Comparison of ENCODE assay signal across 12 cellular contexts in the genomic region with DNA sequence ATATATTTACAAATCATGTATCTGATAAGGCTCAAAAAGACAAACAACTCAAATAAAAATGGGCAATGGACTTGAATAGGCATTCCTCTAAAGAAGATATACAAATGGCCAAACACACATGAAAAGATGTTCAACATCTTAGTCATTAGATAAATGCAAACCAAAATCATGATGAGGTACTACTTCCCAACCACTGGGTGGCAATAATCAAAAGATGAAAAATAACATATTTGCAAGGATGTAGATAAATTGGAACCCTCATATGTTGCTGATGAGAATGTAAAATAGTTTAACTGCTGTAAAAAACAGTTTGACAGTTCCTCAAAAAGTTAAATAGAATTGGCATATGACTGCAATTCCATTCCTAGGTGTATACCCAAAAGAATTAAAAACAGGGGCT.
DNase-seq lines count a peak whose midpoint lies in the region; ATAC-seq and TF ChIP-seq lines count a peak whose summit lies in the region.
"Had no signal": no experiment of that assay in that cellular context is flagged by ENCODE, and none has a peak within 500 bp of the region (broad histone marks: within the 10 kb centered on the region; RNA-seq: fewer than 3 reads in every experiment).

No MANE protein-coding gene starts in this region.

- no peaks in the 10 kb centered on the region for H3K79me2 ChIP-seq in hepatocyte

- no peak overlapping the region for H3K9ac ChIP-seq in liver (ENCODE audit: low read depth in 1 of 2, low read length in 2 of 2)
- H3K9ac ChIP-seq: KMS-11 had no signal

- DNase-seq in DMS53 treated with DMSO at 0.1 percent for 48 hours (lab: John Stamatoyannopoulos, UW; ENCODE audit: unreplicated experiment), result peak; percentile 11
- DNase-seq in LHCN-M2 (ENCODE audit: low read depth), result peak; percentile 43
- no peak for DNase-seq in astrocyte of the spinal cord (ENCODE audit: low read depth, low spot score)
- DNase-seq in epidermal melanocyte (ENCODE audit: insufficient read length, low spot score), result no peak
- no peak for DNase-seq in islet precursor cell
- no peak for DNase-seq in hepatocyte (ENCODE audit: low spot score)
- DNase-seq: activated CD8-positive, alpha-beta memory T cell treated with anti-CD3 and anti-CD28 coated beads for 24 hours; activated naive CD8-positive, alpha-beta T cell treated with anti-CD3 and anti-CD28 coated beads, Interleukin-2, amount 10 ng/mL, durations not matched to agents 7 days and 5 days; NCI-H524 treated with DMSO at 0.1 percent for 48 hours had no signal

- H3K4me3 ChIP-seq in astrocyte of the spinal cord (ENCODE audit: low read depth, low read length) (no peak overlapping the region), liver (ENCODE audit: low read depth in 1 of 3, low read length in 3 of 3) (no peak overlapping the region), hepatocyte (no peak overlapping the region)

- TF ChIP-seq CTCF in astrocyte of the spinal cord (IDR thresholded peaks at IDR 0.05; ENCODE audit: low read depth, low read length) (peak; percentile 19), liver (IDR thresholded peaks at IDR 0.05; ENCODE audit: low read depth, low read length, missing input control) (peak; percentile 13), hepatocyte (IDR thresholded peaks at IDR 0.05; ENCODE audit: poor library complexity) (no peak)

- TF ChIP-seq RAD21 in liver (IDR thresholded peaks at IDR 0.05), result peak; percentile 18 to 25

- no peaks in the 10 kb centered on the region for H4K20me1 ChIP-seq in hepatocyte (ENCODE audit: insufficient read depth, poor library complexity, severe bottlenecking)

- no peaks in the 10 kb centered on the region for H3K36me3 ChIP-seq in liver (ENCODE audit: control insufficient read depth in 4 of 4, insufficient read depth in 3 of 4, low read depth in 1 of 4, low read length in 3 of 4)
- no peaks in the 10 kb centered on the region for H3K36me3 ChIP-seq in hepatocyte (replicated peaks; ENCODE audit: insufficient read depth, low read depth)

- H3K27ac ChIP-seq in liver (ENCODE audit: low read depth in 1 of 2, low read length in 2 of 2) (no peak overlapping the region), hepatocyte (no peak overlapping the region)
- H3K27ac ChIP-seq: KMS-11 had no signal

- H3K9me3 ChIP-seq in liver (ENCODE audit: control insufficient read depth in 4 of 4, low read length in 3 of 4) (no peaks in the 10 kb centered on the region), hepatocyte (ENCODE audit: low read depth) (no peaks in the 10 kb centered on the region)

- no peaks in the 10 kb centered on the region for H3K27me3 ChIP-seq in liver (ENCODE audit: control insufficient read depth in 4 of 4, insufficient read depth in 4 of 4, low read length in 3 of 4)
- no peaks in the 10 kb centered on the region for H3K27me3 ChIP-seq in hepatocyte

- ATAC-seq in GM18498 (IDR thresholded peaks at IDR 0.05; ENCODE audit: unreplicated experiment), result no peak

- H3K4me2 ChIP-seq in hepatocyte, result no peak overlapping the region
- H3K4me2 ChIP-seq: KMS-11 had no signal

- in situ Hi-C loops in astrocyte of the spinal cord (cut with HindIII; ENCODE audit: low sequenced_read_pairs), result no loop called here

- no peaks in the 10 kb centered on the region for H3K9me2 ChIP-seq in hepatocyte (replicated peaks; ENCODE audit: insufficient read depth)

- no peak overlapping the region for H2AFZ ChIP-seq in hepatocyte

- H3K4me1 ChIP-seq in liver (ENCODE audit: control insufficient read depth in 4 of 4, insufficient read depth in 4 of 4, low read length in 3 of 4) (no peaks in the 10 kb centered on the region), hepatocyte (ENCODE audit: insufficient read depth) (peaks cover 5% of the 10 kb centered on the region)

TF ChIP-seq in liver, 16 proteins besides CTCF, POLR2A, EP300 and RAD21:
- TF ChIP-seq, protein P1, sequence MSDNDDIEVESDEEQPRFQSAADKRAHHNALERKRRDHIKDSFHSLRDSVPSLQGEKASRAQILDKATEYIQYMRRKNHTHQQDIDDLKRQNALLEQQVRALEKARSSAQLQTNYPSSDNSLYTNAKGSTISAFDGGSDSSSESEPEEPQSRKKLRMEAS (IDR thresholded peaks at IDR 0.05), result no peak
- TF ChIP-seq GABPA (IDR thresholded peaks at IDR 0.05 in 1 of 2, conservative IDR thresholded peaks at IDR 0.05 in 1 of 2) (no peak), SP1 (IDR thresholded peaks at IDR 0.05) (no peak), HNF4G (IDR thresholded peaks at IDR 0.05) (no peak), JUND (IDR thresholded peaks at IDR 0.05) (no peak), FOXA2 (IDR thresholded peaks at IDR 0.05) (no peak), HNF4A (conservative IDR thresholded peaks at IDR 0.05) (no peak), YY1 (IDR thresholded peaks at IDR 0.05) (no peak), RXRA (IDR thresholded peaks at IDR 0.05) (no peak)
- TF ChIP-seq, protein P2, sequence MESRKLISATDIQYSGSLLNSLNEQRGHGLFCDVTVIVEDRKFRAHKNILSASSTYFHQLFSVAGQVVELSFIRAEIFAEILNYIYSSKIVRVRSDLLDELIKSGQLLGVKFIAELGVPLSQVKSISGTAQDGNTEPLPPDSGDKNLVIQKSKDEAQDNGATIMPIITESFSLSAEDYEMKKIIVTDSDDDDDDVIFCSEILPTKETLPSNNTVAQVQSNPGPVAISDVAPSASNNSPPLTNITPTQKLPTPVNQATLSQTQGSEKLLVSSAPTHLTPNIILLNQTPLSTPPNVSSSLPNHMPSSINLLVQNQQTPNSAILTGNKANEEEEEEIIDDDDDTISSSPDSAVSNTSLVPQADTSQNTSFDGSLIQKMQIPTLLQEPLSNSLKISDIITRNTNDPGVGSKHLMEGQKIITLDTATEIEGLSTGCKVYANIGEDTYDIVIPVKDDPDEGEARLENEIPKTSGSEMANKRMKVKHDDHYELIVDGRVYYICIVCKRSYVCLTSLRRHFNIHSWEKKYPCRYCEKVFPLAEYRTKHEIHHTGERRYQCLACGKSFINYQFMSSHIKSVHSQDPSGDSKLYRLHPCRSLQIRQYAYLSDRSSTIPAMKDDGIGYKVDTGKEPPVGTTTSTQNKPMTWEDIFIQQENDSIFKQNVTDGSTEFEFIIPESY (IDR thresholded peaks at IDR 0.05), result no peak

Comparison
In these comparisons a context has a peak if more than half of its experiments do, and no peak if none do; other contexts are left out.
1. DNase-seq: peak in DMS53 treated with DMSO at 0.1 percent for 48 hours (single experiment) and LHCN-M2 (single experiment); none in astrocyte of the spinal cord (single experiment), epidermal melanocyte (single experiment), islet precursor cell (single experiment) and hepatocyte (single experiment).